1 cellular context compared by ENCODE assay signal in genomic region chr17:41547921-41548843, GRCh38.
TF ChIP-seq lines count a peak whose summit lies in the region.

No MANE protein-coding gene starts in this region.

TF ChIP-seq in GM12891, 5 proteins besides CTCF, POLR2A, EP300 and RAD21:
- TF ChIP-seq POLR2AphosphoS5 (IDR thresholded peaks at IDR 0.05; ENCODE audit: low read depth, low read length) (no peak), POU2F2 (IDR thresholded peaks at IDR 0.05; ENCODE audit: low read depth, low read length) (no peak), TAF1 (IDR thresholded peaks at IDR 0.05; ENCODE audit: low read depth, low read length) (no peak), SPI1 (IDR thresholded peaks at IDR 0.05; ENCODE audit: low read depth, low read length) (no peak), PAX5 (IDR thresholded peaks at IDR 0.05; ENCODE audit: insufficient read depth, low read length, severe bottlenecking) (no peak)
